ENCODE assay signal across 12 cellular contexts in genomic region chr17:82126479-82127314, GRCh38. TPM values are rescaled to one million over a fixed set of nuclear protein-coding genes. Genes with fewer than 3 reads are reported as not detected.
DNase-seq lines count a peak whose midpoint lies in the region; ATAC-seq, FAIRE-seq and TF ChIP-seq lines count a peak whose summit lies in the region.
"Had no signal": no experiment of that assay in that cellular context is flagged by ENCODE, and none has a peak within 500 bp of the region (broad histone marks: within the 10 kb centered on the region; RNA-seq: fewer than 3 reads in every experiment).

No MANE protein-coding gene starts in this region.

- no peak for TF ChIP-seq CTCF in nephron progenitor cell (IDR thresholded peaks at IDR 0.05)

- no peak overlapping the region for H3K4me3 ChIP-seq in small intestine (ENCODE audit: low read depth in 1 of 2, low read length in 2 of 2)
- H3K4me3 ChIP-seq: body of pancreas, left ventricle myocardium inferior, SJSA1 had no signal

- H3K27me3 ChIP-seq in small intestine (ENCODE audit: control insufficient read depth in 2 of 2, insufficient read depth in 2 of 2, low read length in 2 of 2), result no peaks in the 10 kb centered on the region
- H3K27me3 ChIP-seq: body of pancreas, SJSA1 had no signal

- no peaks in the 10 kb centered on the region for H3K4me1 ChIP-seq in small intestine (ENCODE audit: control insufficient read depth in 2 of 2, insufficient read depth in 1 of 2, low read depth in 1 of 2, low read length in 1 of 2)
- H3K4me1 ChIP-seq: body of pancreas, left ventricle myocardium inferior had no signal

- H3K27me3 Mint-ChIP-seq in stimulated activated naive CD8-positive, alpha-beta T cell treated with anti-CD3 and anti-CD28 coated beads, Interleukin-15, Interleukin-2, amounts not matched to agents 100 ng/mL and 50 ng/mL, for 24 hours, result no peaks in the 10 kb centered on the region
- H3K27me3 Mint-ChIP-seq in nephron progenitor cell (ENCODE audit: low read depth, poor library complexity), result no peaks in the 10 kb centered on the region

- no peaks in the 10 kb centered on the region for H3K9me3 Mint-ChIP-seq in stimulated activated naive CD8-positive, alpha-beta T cell treated with anti-CD3 and anti-CD28 coated beads, Interleukin-15, Interleukin-2, amounts not matched to agents 100 ng/mL and 50 ng/mL, for 24 hours
- H3K9me3 Mint-ChIP-seq in nephron progenitor cell, result no peaks in the 10 kb centered on the region

- ATAC-seq in HG02973 (IDR thresholded peaks at IDR 0.05; ENCODE audit: unreplicated experiment) (no peak), HG03108 (IDR thresholded peaks at IDR 0.05; ENCODE audit: unreplicated experiment) (no peak)
- ATAC-seq: body of pancreas had no signal

- no peak for FAIRE-seq in small intestine (lab: Jason Lieb, UNC)

- 77 to 84% (median 78%) methylated on average over 36 of the region's 36 CpGs for WGBS in small intestine, 3 donors

- no peaks in the 10 kb centered on the region for H3K9me3 ChIP-seq in small intestine (ENCODE audit: control insufficient read depth, low read depth)
- H3K9me3 ChIP-seq: body of pancreas, left ventricle myocardium inferior, SJSA1 had no signal

- peak overlapping the region; percentile 74 for H3K4me3 Mint-ChIP-seq in stimulated activated naive CD8-positive, alpha-beta T cell treated with anti-CD3 and anti-CD28 coated beads, Interleukin-15, Interleukin-2, amounts not matched to agents 100 ng/mL and 50 ng/mL, for 24 hours
- no peak overlapping the region for H3K4me3 Mint-ChIP-seq in nephron progenitor cell

- peak; percentile 62 for DNase-seq in activated CD4-positive, CD25-positive, alpha-beta regulatory T cell treated with anti-CD3 and anti-CD28 coated beads, Interleukin-2, amount 50 U/mL, for 16 hours (ENCODE audit: low read depth, low spot score)
- peak; percentile 53 to 70 for DNase-seq in activated T-helper 1 cell treated with anti-CD3 and anti-CD28 coated beads, Interleukin-2, amount 50 U/mL, for 16 hours (ENCODE audit: low read depth in 1 of 2, low spot score in 1 of 2)
- DNase-seq in small intestine (peak; percentile 33), nephron progenitor cell (no peak), HuH-7.5 (ENCODE audit: low spot score) (no peak)
- DNase-seq: body of pancreas, DMS53, left ventricle myocardium inferior had no signal

- H3K36me3 ChIP-seq in small intestine (ENCODE audit: control insufficient read depth in 2 of 2, insufficient read depth in 2 of 2, low read length in 2 of 2), result peaks cover 0 to 2% of the 10 kb centered on the region in 2 donors
- H3K36me3 ChIP-seq: SJSA1 had no signal

- peaks cover 54% of the 10 kb centered on the region for H3K4me1 Mint-ChIP-seq in stimulated activated naive CD8-positive, alpha-beta T cell treated with anti-CD3 and anti-CD28 coated beads, Interleukin-15, Interleukin-2, amounts not matched to agents 100 ng/mL and 50 ng/mL, for 24 hours (ENCODE audit: low read depth)
- peaks cover 11% of the 10 kb centered on the region for H3K4me1 Mint-ChIP-seq in nephron progenitor cell

- H3K36me3 Mint-ChIP-seq in stimulated activated naive CD8-positive, alpha-beta T cell treated with anti-CD3 and anti-CD28 coated beads, Interleukin-15, Interleukin-2, amounts not matched to agents 100 ng/mL and 50 ng/mL, for 24 hours (ENCODE audit: low read depth), result peaks cover 16% of the 10 kb centered on the region
- H3K36me3 Mint-ChIP-seq in nephron progenitor cell (ENCODE audit: low read depth), result peaks cover 37% of the 10 kb centered on the region

- H3K27ac Mint-ChIP-seq in stimulated activated naive CD8-positive, alpha-beta T cell treated with anti-CD3 and anti-CD28 coated beads, Interleukin-15, Interleukin-2, amounts not matched to agents 100 ng/mL and 50 ng/mL, for 24 hours, result peak overlapping the region; percentile 95
- no peak overlapping the region for H3K27ac Mint-ChIP-seq in nephron progenitor cell

- peak overlapping the region in 1 of 2 donors; percentile 76 for H3K27ac ChIP-seq in small intestine (ENCODE audit: low read depth in 1 of 2, low read length in 1 of 2)
- H3K27ac ChIP-seq: body of pancreas, left ventricle myocardium inferior, SJSA1 had no signal

RNA-seq across cellular contexts. Expression of gene FASN, which starts 28.7 kb away (rescaled TPM):
- polyA plus RNA-seq in small intestine, result 100 to 1,000 TPM in 1 of 3 donors, 10 to 100 TPM in 2; 13.2 to 103 (median 13.5) TPM

Comparison
In these comparisons a context has a peak if more than half of its experiments do, and no peak if none do; other contexts are left out.
1. DNase-seq: peak in activated CD4-positive, CD25-positive, alpha-beta regulatory T cell treated with anti-CD3 and anti-CD28 coated beads, Interleukin-2, amount 50 U/mL, for 16 hours (single experiment), activated T-helper 1 cell treated with anti-CD3 and anti-CD28 coated beads, Interleukin-2, amount 50 U/mL, for 16 hours (2 of 2) and small intestine (single experiment); none in nephron progenitor cell (single experiment) and HuH-7.5 (single experiment).